In genomic region chr2:31011565-31011964, GRCh38 we compare ENCODE assay signal across 22 cellular contexts.
A peak's percentile ranks its signal among the peaks of the same experiment; 100 is the strongest.
DNase-seq lines count a peak whose midpoint lies in the region; ATAC-seq, FAIRE-seq and TF ChIP-seq lines count a peak whose summit lies in the region.
"Had no signal": no experiment of that assay in that cellular context is flagged by ENCODE, and none has a peak within 500 bp of the region (broad histone marks: within the 10 kb centered on the region; RNA-seq: fewer than 3 reads in every experiment).

No MANE protein-coding gene starts in this region.

- H3K4me1 ChIP-seq in HepG2 (ENCODE audit: insufficient read depth, low read length) (no peaks in the 10 kb centered on the region), right lobe of liver (no peaks in the 10 kb centered on the region), esophagus muscularis mucosa (peaks cover 0 to 11% (median 8%) of the 10 kb centered on the region in 4 donors)
- H3K4me1 ChIP-seq: A549 had no signal

- TF ChIP-seq RAD21 in HepG2 (CRISPR knock-in tag; IDR thresholded peaks at IDR 0.05), result no peak

- CTCF ChIA-PET in HepG2 (lab: Yijun Ruan, JAX; ENCODE audit: low intra/inter-chr PET ratio, low total read pairs), result no interaction called here

- in situ Hi-C loops in HepG2 (cut with HindIII; ENCODE audit: extremely low pct_ligation_motif_present, low pct_unique_long_range_greater_than_20kb), result no loop called here

- H4K20me1 ChIP-seq in HepG2 (ENCODE audit: insufficient read depth, low read length), result no peaks in the 10 kb centered on the region

- TF ChIP-seq POLR2A in HepG2 (IDR thresholded peaks at IDR 0.05; ENCODE audit: insufficient read depth in 1 of 2, low read depth in 2 of 2, low read length in 2 of 2) (no peak), right lobe of liver (IDR thresholded peaks at IDR 0.05) (no peak), esophagus muscularis mucosa (IDR thresholded peaks at IDR 0.05; ENCODE audit: low read depth) (no peak)

- DNase-seq in HepG2 (ENCODE audit: low spot score), result no peak
- DNase-seq in right lobe of liver, result no peak
- DNase-seq in NCI-H1417 treated with DMSO at 0.1 percent for 48 hours (lab: John Stamatoyannopoulos, UW), result peak; percentile 79
- no peak for DNase-seq in SK-N-MC (ENCODE audit: low read depth, low spot score)
- DNase-seq in esophagus muscularis mucosa (ENCODE audit: extremely low spot score), result no peak
- DNase-seq in left colon, result no peak
- DNase-seq in germinal center (ENCODE audit: low spot score), result no peak
- DNase-seq: DMS79 treated with DMSO at 0.1 percent for 48 hours, HFFc6, KBM-7, MM.1S, NCI-H1048, NCI-H1694 treated with DMSO at 0.1 percent for 48 hours, NCI-H2107, NCI-H524, PC-9, RPMI8226, SIG-M5 had no signal

- H3K4me3 ChIP-seq in HepG2 (replicated peaks in 1 of 3; ENCODE audit: insufficient read depth in 1 of 3, low read depth in 2 of 3, low read length in 3 of 3) (no peak overlapping the region), right lobe of liver (no peak overlapping the region), SK-N-MC (peak overlapping the region; percentile 33; the same call in 1 of the 2 replicates), esophagus muscularis mucosa (no peak overlapping the region)
- H3K4me3 ChIP-seq: A549, PC-9 had no signal

- no peak for FAIRE-seq in HepG2 (lab: Jason Lieb, UNC)
- FAIRE-seq: A549, H54 had no signal

- no peak overlapping the region for H3K4me2 ChIP-seq in HepG2 (ENCODE audit: low read depth, low read length)
- H3K4me2 ChIP-seq: A549, PC-9 had no signal

- TF ChIP-seq CTCF in HepG2 (CRISPR knock-in tag; IDR thresholded peaks at IDR 0.05) (no peak), right lobe of liver (IDR thresholded peaks at IDR 0.05) (no peak), esophagus muscularis mucosa (IDR thresholded peaks at IDR 0.05) (no peak)

- H3K27me3 ChIP-seq in HepG2 (ENCODE audit: control insufficient read depth in 1 of 2, insufficient read depth in 2 of 2, low read length in 2 of 2) (peaks cover 0 to 31% of the 10 kb centered on the region in 2 experiments; a peak in 2 of 5 replicates), right lobe of liver (no peaks in the 10 kb centered on the region), esophagus muscularis mucosa (peaks cover 0 to 47% (median 0%) of the 10 kb centered on the region in 4 donors)
- H3K27me3 ChIP-seq: BE2C had no signal

- H3K36me3 ChIP-seq in HepG2 (replicated peaks in 1 of 2; ENCODE audit: control insufficient read depth in 1 of 2, insufficient read depth in 2 of 2, low read length in 2 of 2) (no peaks in the 10 kb centered on the region), right lobe of liver (no peaks in the 10 kb centered on the region), SK-N-MC (ENCODE audit: insufficient read depth, low read length) (no peaks in the 10 kb centered on the region), esophagus muscularis mucosa (no peaks in the 10 kb centered on the region)
- H3K36me3 ChIP-seq: BE2C had no signal

- POLR2A ChIA-PET in HepG2 (lab: Yijun Ruan, JAX), result no interaction called here

- H3K79me2 ChIP-seq in HepG2 (ENCODE audit: insufficient read depth, low read length), result no peaks in the 10 kb centered on the region

- no peak for TF ChIP-seq EP300 in HepG2 (IDR thresholded peaks at IDR 0.05; ENCODE audit: low read depth in 2 of 2, low read length in 2 of 2)
- TF ChIP-seq EP300 in HepG2 (CRISPR knock-in tag; IDR thresholded peaks at IDR 0.05; ENCODE audit: borderline replicate concordance), result no peak
- TF ChIP-seq EP300 in esophagus muscularis mucosa (IDR thresholded peaks at IDR 0.05), result no peak

- H3K9me3 ChIP-seq in HepG2 (ENCODE audit: low read length), result no peaks in the 10 kb centered on the region
- H3K9me3 ChIP-seq in right lobe of liver, result no peaks in the 10 kb centered on the region
- no peaks in the 10 kb centered on the region for H3K9me3 ChIP-seq in SK-N-MC (ENCODE audit: low read depth, low read length)
- H3K9me3 ChIP-seq in esophagus muscularis mucosa, result no peaks in the 10 kb centered on the region
- H3K9me3 ChIP-seq: A549, BE2C had no signal

- H2AFZ ChIP-seq in HepG2 (ENCODE audit: low read length), result no peak overlapping the region
- H2AFZ ChIP-seq: PC-9 had no signal

- WGBS in HepG2 (ENCODE audit: low lambda C conversion rate), result 2% methylated on average over 5 of the region's 6 CpGs
- 52% methylated on average over 3 of the region's 6 CpGs for WGBS in right lobe of liver (ENCODE audit: insufficient coverage, low coverage, low lambda C conversion rate, missing lambda C conversion rate)
- 79% methylated on average over 6 of the region's 6 CpGs for WGBS in esophagus muscularis mucosa

- H3K27ac ChIP-seq in HepG2 (ENCODE audit: extremely low read length, insufficient read depth, low read length), result no peak overlapping the region
- H3K27ac ChIP-seq in right lobe of liver, result no peak overlapping the region
- H3K27ac ChIP-seq in SK-N-MC, result no peak overlapping the region
- H3K27ac ChIP-seq in esophagus muscularis mucosa (replicated peaks in 1 of 4), result no peak overlapping the region
- H3K27ac ChIP-seq: A549, PC-9 had no signal

- ATAC-seq in HepG2 (peak; percentile 31; the same call in 1 of the 3 replicates), right lobe of liver (no peak), left colon (no peak)
- ATAC-seq: A549, SK-N-SH treated with all-trans-retinoic acid at 6 μM for 48 hours had no signal

- no TSS peak for BruUV-seq in HepG2 (replicated peaks; lab: Mats Ljungman, UMichigan)

- H3K9ac ChIP-seq in HepG2 (ENCODE audit: insufficient read depth, low read depth, low read length), result no peak overlapping the region
- H3K9ac ChIP-seq in SK-N-MC (ENCODE audit: insufficient read length), result no peak overlapping the region

- intact Hi-C loops in HepG2 (cut with micrococcal nuclease; ENCODE audit: unreplicated experiment) (no loop called here), right lobe of liver (cut with DNase I) (no loop called here), esophagus muscularis mucosa (cut with DNase I) (no loop called here), left colon (cut with DNase I, micrococcal nuclease) (no loop called here)

TF ChIP-seq in HepG2, 621 proteins besides CTCF, POLR2A, EP300 and RAD21 (continues in another document):
- no peak for TF ChIP-seq ZNF335 (CRISPR knock-in tag; IDR thresholded peaks at IDR 0.05)
- no peak for TF ChIP-seq ZNF710 (CRISPR knock-in tag; IDR thresholded peaks at IDR 0.05; ENCODE audit: borderline replicate concordance)
- no peak for TF ChIP-seq KAT7 (CRISPR knock-in tag; IDR thresholded peaks at IDR 0.05; ENCODE audit: borderline replicate concordance)
- TF ChIP-seq STAG1 (CRISPR knock-in tag; IDR thresholded peaks at IDR 0.05), result no peak
- no peak for TF ChIP-seq TFDP1 (CRISPR knock-in tag; IDR thresholded peaks at IDR 0.05; ENCODE audit: borderline replicate concordance)
- TF ChIP-seq ZSCAN20 (CRISPR knock-in tag; IDR thresholded peaks at IDR 0.05; ENCODE audit: borderline replicate concordance), result no peak
- no peak for TF ChIP-seq PITX1 (CRISPR knock-in tag; IDR thresholded peaks at IDR 0.05)
- TF ChIP-seq ZBTB46 (CRISPR knock-in tag; IDR thresholded peaks at IDR 0.05; ENCODE audit: borderline replicate concordance), result no peak
